Comparison of ENCODE assay signal across 21 cellular contexts in genomic region chr6:110511401-110511800, GRCh38. TPM values are rescaled to one million over a fixed set of nuclear protein-coding genes. Genes with fewer than 3 reads are reported as not detected.
DNase-seq lines count a peak whose midpoint lies in the region; ATAC-seq, FAIRE-seq and TF ChIP-seq lines count a peak whose summit lies in the region.
"Had no signal": no experiment of that assay in that cellular context is flagged by ENCODE, and none has a peak within 500 bp of the region (broad histone marks: within the 10 kb centered on the region; RNA-seq: fewer than 3 reads in every experiment).

No MANE protein-coding gene starts in this region.

- H3K4me3 Mint-ChIP-seq in endodermal cell: no peak overlapping the region
- H3K4me3 Mint-ChIP-seq: HFFc6 had no signal

- TF ChIP-seq CTCF in endodermal cell (conservative IDR thresholded peaks at IDR 0.05): no peak

- H3K4me1 ChIP-seq in endodermal cell (ENCODE audit: control insufficient read depth, insufficient read depth, low read length): no peaks in the 10 kb centered on the region

- peaks cover 2% of the 10 kb centered on the region for H3K36me3 Mint-ChIP-seq in endodermal cell (ENCODE audit: low read depth)

- H3K27me3 Mint-ChIP-seq in endodermal cell (ENCODE audit: insufficient read depth): peaks cover 44% of the 10 kb centered on the region

- no peak overlapping the region for H3K9ac ChIP-seq in endodermal cell (ENCODE audit: extremely low read depth, low read length, poor library complexity, severe bottlenecking)
- H3K9ac ChIP-seq: GM23248, SK-N-SH had no signal

- H3K4me1 Mint-ChIP-seq in endodermal cell: peaks cover 20% of the 10 kb centered on the region

- no peaks in the 10 kb centered on the region for H3K27me3 ChIP-seq in endodermal cell (ENCODE audit: control insufficient read depth, insufficient read depth, low read length, poor library complexity, severe bottlenecking)

- no peak overlapping the region for H3K4me3 ChIP-seq in endodermal cell (ENCODE audit: low read length)
- H3K4me3 ChIP-seq: GM23248 had no signal

- H3K36me3 ChIP-seq in endodermal cell (ENCODE audit: control insufficient read depth, insufficient read depth, low read length): no peaks in the 10 kb centered on the region

- H3K27ac Mint-ChIP-seq in endodermal cell: peak overlapping the region; percentile 87

- no peak for FAIRE-seq in HTR-8/SVneo (lab: Jason Lieb, UNC)
- FAIRE-seq: A204.1 had no signal

- no peak overlapping the region for H3K27ac ChIP-seq in endodermal cell (ENCODE audit: low read depth, low read length)
- H3K27ac ChIP-seq: GM23248 had no signal

- WGBS in endodermal cell (ENCODE audit: insufficient coverage in 1 of 2, insufficient read length in 1 of 2), 2 experiments: 67% methylated on average over 1 of the region's 1 CpG; no CpG with 5 or more reads in 1 of the 2 experiments

- peak; percentile 88 for DNase-seq in ELF-1 (ENCODE audit: low read depth, low spot score)
- DNase-seq in NCI-H226: peak; percentile 43
- peak; percentile 88 for DNase-seq in endodermal cell
- peak; percentile 83 for DNase-seq in islet precursor cell
- DNase-seq in activated CD8-positive, alpha-beta memory T cell treated with anti-CD3 and anti-CD28 coated beads, Interleukin-2, amount 50 U/mL, for 4 hours: no peak
- no peak for DNase-seq in NCI-H187 treated with DMSO at 0.1 percent for 48 hours (lab: John Stamatoyannopoulos, UW)
- DNase-seq in HTR-8/SVneo (ENCODE audit: insufficient read length, low spot score): no peak
- DNase-seq: C1 segment of cervical spinal cord, COR-L47, DMS79, GF-D8, GM23248, HFFc6, NCI-H1436, NCI-H2081 treated with DMSO at 0.1 percent for 48 hours, NCI-H526 treated with DMSO at 0.1 percent for 48 hours, SK-N-SH had no signal

- H3K9me3 ChIP-seq in endodermal cell (ENCODE audit: control insufficient read depth, low read length): peaks cover 40% of the 10 kb centered on the region
- H3K9me3 ChIP-seq: SK-N-SH had no signal

- H3K9me3 Mint-ChIP-seq in endodermal cell: peaks cover 33% of the 10 kb centered on the region

- ATAC-seq in HG02884 (IDR thresholded peaks at IDR 0.05; ENCODE audit: unreplicated experiment): no peak
- ATAC-seq: Right ventricle myocardium inferior had no signal

RNA-seq across cellular contexts. Expression of gene SLC22A16, which starts 35.0 kb away (rescaled TPM):
- not detected for total RNA-seq in endodermal cell
- not detected for polyA plus RNA-seq in endodermal cell (2013, experiment 1 of 2)
- not detected for polyA plus RNA-seq in endodermal cell (2013, experiment 2 of 2)
- total RNA-seq: GM23248, HFFc6, LHCN-M2 had no signal
- polyA plus RNA-seq: GM23248, SK-N-SH had no signal

Comparison
In these comparisons a context has a peak if more than half of its experiments do, and no peak if none do; other contexts are left out.
1. DNase-seq: peak in ELF-1 (single experiment), NCI-H226 (single experiment), endodermal cell (single experiment) and islet precursor cell (single experiment); none in activated CD8-positive, alpha-beta memory T cell treated with anti-CD3 and anti-CD28 coated beads, Interleukin-2, amount 50 U/mL, for 4 hours (single experiment), NCI-H187 treated with DMSO at 0.1 percent for 48 hours (single experiment) and HTR-8/SVneo (single experiment).